16 cellular contexts compared by ENCODE assay signal in the genomic region with DNA sequence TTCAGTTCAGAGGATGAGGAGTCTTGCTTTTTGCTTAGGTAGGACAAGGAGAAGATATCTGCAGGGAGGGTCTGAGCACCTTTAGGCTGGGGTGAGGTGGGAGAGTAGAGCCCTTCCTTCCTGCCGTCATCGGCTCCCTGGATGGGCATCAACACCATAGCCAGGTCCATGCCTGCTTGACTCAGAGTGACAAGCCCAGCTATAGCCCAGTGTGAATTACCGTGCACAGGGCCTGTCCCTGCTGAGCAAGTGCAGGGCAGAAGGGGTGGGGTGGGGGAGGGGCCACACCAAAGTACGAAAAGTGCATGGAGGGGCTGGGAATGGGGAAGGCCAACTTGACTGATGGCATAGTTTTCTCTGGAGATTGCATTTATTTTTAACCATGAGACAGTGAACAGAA. TPM values are rescaled to one million over a fixed set of nuclear protein-coding genes. Genes with fewer than 3 reads are reported as not detected.
DNase-seq lines count a peak whose midpoint lies in the region; TF ChIP-seq lines count a peak whose summit lies in the region.
"Had no signal": no experiment of that assay in that cellular context is flagged by ENCODE, and none has a peak within 500 bp of the region (broad histone marks: within the 10 kb centered on the region; RNA-seq: fewer than 3 reads in every experiment).

No MANE protein-coding gene starts in this region.

- TF ChIP-seq POLR2A in Peyer's patch (IDR thresholded peaks at IDR 0.05): no peak

- H3K9ac ChIP-seq in mucosa of rectum (ENCODE audit: low read depth in 1 of 2, low read length in 2 of 2): no peak overlapping the region

- H3K27me3 Mint-ChIP-seq in type B pancreatic cell: no peaks in the 10 kb centered on the region

- peak overlapping the region; percentile 87 for H3K27ac ChIP-seq in cardiac muscle cell
- peak overlapping the region in 1 of 2 donors; percentile 57 for H3K27ac ChIP-seq in right atrium auricular region
- H3K27ac ChIP-seq in mucosa of rectum (ENCODE audit: low read depth in 2 of 2, low read length in 2 of 2): peak overlapping the region; percentile 6 to 9
- peak overlapping the region in 1 of 4 donors; percentile 77 for H3K27ac ChIP-seq in Peyer's patch
- H3K27ac ChIP-seq: 22Rv1, spleen had no signal

- peak overlapping the region; percentile 14 for H3K4me3 Mint-ChIP-seq in type B pancreatic cell
- H3K4me3 Mint-ChIP-seq: activated CD4-positive, alpha-beta memory T cell treated with anti-CD3 and anti-CD28 coated beads for 36 hours had no signal

- H3K9me3 Mint-ChIP-seq in type B pancreatic cell: peaks cover 19% of the 10 kb centered on the region

- TF ChIP-seq CTCF in cardiac muscle cell (IDR thresholded peaks at IDR 0.05; ENCODE audit: low read depth, low read length) (no peak), right atrium auricular region (IDR thresholded peaks at IDR 0.05) (no peak), epithelial cell of proximal tubule (conservative IDR thresholded peaks at IDR 0.05; ENCODE audit: low read depth, low read length) (no peak), type B pancreatic cell (conservative IDR thresholded peaks at IDR 0.05) (no peak), Peyer's patch (IDR thresholded peaks at IDR 0.05) (no peak)

- peaks cover 11% of the 10 kb centered on the region for H3K4me1 ChIP-seq in cardiac muscle cell (ENCODE audit: low read depth)
- peaks cover 0 to 6% of the 10 kb centered on the region in 2 donors for H3K4me1 ChIP-seq in right atrium auricular region
- no peaks in the 10 kb centered on the region for H3K4me1 ChIP-seq in mucosa of rectum (ENCODE audit: control insufficient read depth in 2 of 2, insufficient read depth in 2 of 2, low read length in 2 of 2)
- H3K4me1 ChIP-seq in Peyer's patch: peaks cover 0 to 3% (median 0%) of the 10 kb centered on the region in 4 donors

- peak overlapping the region; percentile 32 for H3K27ac Mint-ChIP-seq in type B pancreatic cell
- H3K27ac Mint-ChIP-seq: activated CD4-positive, alpha-beta memory T cell treated with anti-CD3 and anti-CD28 coated beads for 36 hours had no signal

- H3K4me3 ChIP-seq in cardiac muscle cell (no peak overlapping the region), right atrium auricular region (no peak overlapping the region), epithelial cell of proximal tubule (ENCODE audit: low read depth, low read length) (peak overlapping the region; percentile 19), mucosa of rectum (ENCODE audit: low read length in 2 of 2) (no peak overlapping the region), Peyer's patch (no peak overlapping the region)
- H3K4me3 ChIP-seq: spleen had no signal

- peaks cover 39% of the 10 kb centered on the region for H3K36me3 Mint-ChIP-seq in type B pancreatic cell
- H3K36me3 Mint-ChIP-seq: activated CD4-positive, alpha-beta memory T cell treated with anti-CD3 and anti-CD28 coated beads for 36 hours had no signal

- no peaks in the 10 kb centered on the region for H3K36me3 ChIP-seq in cardiac muscle cell
- H3K36me3 ChIP-seq in right atrium auricular region: no peaks in the 10 kb centered on the region
- H3K36me3 ChIP-seq in mucosa of rectum (ENCODE audit: control insufficient read depth in 2 of 2, insufficient read depth in 2 of 2, low read length in 2 of 2): no peaks in the 10 kb centered on the region
- no peaks in the 10 kb centered on the region for H3K36me3 ChIP-seq in Peyer's patch
- H3K36me3 ChIP-seq: spleen had no signal

- peaks cover 29% of the 10 kb centered on the region for H3K4me1 Mint-ChIP-seq in type B pancreatic cell (ENCODE audit: unreplicated experiment)

- H3K9me3 ChIP-seq in cardiac muscle cell (ENCODE audit: low read depth) (no peaks in the 10 kb centered on the region), right atrium auricular region (peaks cover 0 to 25% of the 10 kb centered on the region in 2 donors), mucosa of rectum (ENCODE audit: control insufficient read depth in 2 of 2, low read length in 2 of 2) (no peaks in the 10 kb centered on the region), Peyer's patch (no peaks in the 10 kb centered on the region)

- DNase-seq in cardiac muscle cell (ENCODE audit: low read depth in 1 of 2, low spot score in 1 of 2): peak in 1 of 2 donors; percentile 79
- DNase-seq in right atrium auricular region (ENCODE audit: low spot score): no peak
- peak; percentile 73 for DNase-seq in epithelial cell of proximal tubule (ENCODE audit: low read depth)
- DNase-seq in type B pancreatic cell (ENCODE audit: extremely low spot score, unreplicated experiment): no peak
- no peak for DNase-seq in Peyer's patch
- no peak for DNase-seq in NOMO-1 treated with DMSO at 0.1 percent for 48 hours (lab: John Stamatoyannopoulos, UW; ENCODE audit: unreplicated experiment)
- DNase-seq in HT-29 (ENCODE audit: low spot score): no peak
- DNase-seq: activated CD4-positive, alpha-beta memory T cell treated with anti-CD3 and anti-CD28 coated beads for 36 hours; activated effector memory CD4-positive, alpha-beta T cell treated with anti-CD3 and anti-CD28 coated beads, Interleukin-2, amount 50 U/mL, for 16 hours; caudate nucleus; DMS53; spleen had no signal

- H3K27me3 ChIP-seq in cardiac muscle cell (no peaks in the 10 kb centered on the region), right atrium auricular region (no peaks in the 10 kb centered on the region), mucosa of rectum (ENCODE audit: control insufficient read depth in 2 of 2, insufficient read depth in 2 of 2, low read length in 2 of 2) (no peaks in the 10 kb centered on the region), Peyer's patch (no peaks in the 10 kb centered on the region)
- H3K27me3 ChIP-seq: spleen had no signal

RNA-seq across cellular contexts. Expression of a gene that starts 30.3 kb away (rescaled TPM):
- total RNA-seq in cardiac muscle cell (not detected in 2 replicates), right atrium auricular region (not detected), epithelial cell of proximal tubule (not detected in 2 replicates), type B pancreatic cell (ENCODE audit: low replicate concordance) (not detected in 2 replicates), Peyer's patch (not detected)
- polyA plus RNA-seq in cardiac muscle cell: 0.10 TPM in 1 of 2 replicates, not detected in the other
- not detected in 2 replicates for total RNA-seq in HT-29 (2014; rRNA removed; shearing (Covaris generic))
- total RNA-seq: activated CD4-positive, alpha-beta memory T cell treated with anti-CD3 and anti-CD28 coated beads for 36 hours; spleen; T-helper 2 cell treated with Interferon-gamma antibody and Interleukin-4, amounts not matched to agents 100 ng/mL and 5 ng/mL, for 36 hours had no signal
- polyA plus RNA-seq: spleen, thymus had no signal
